In genomic region chr12:121799175-121799841, GRCh38 we compare ENCODE assay signal across 8 cellular contexts. TPM values are rescaled to one million over a fixed set of nuclear protein-coding genes. Genes with fewer than 3 reads are reported as not detected.
DNase-seq lines count a peak whose midpoint lies in the region; ATAC-seq and TF ChIP-seq lines count a peak whose summit lies in the region.

No MANE protein-coding gene starts in this region.

- no peaks in the 10 kb centered on the region for H3K9me3 ChIP-seq in OCI-LY7 (ENCODE audit: low read length)
- no peaks in the 10 kb centered on the region for H3K9me3 ChIP-seq in neural progenitor cell (ENCODE audit: low read depth)

- H3K79me2 ChIP-seq in KMS-11 (ENCODE audit: insufficient read depth, low read depth) (peaks cover 16% of the 10 kb centered on the region; the same call in 1 of the 2 replicates), OCI-LY7 (ENCODE audit: insufficient read depth, low read depth, low read length) (peaks cover 16% of the 10 kb centered on the region; the same call in 1 of the 2 replicates), neural progenitor cell (ENCODE audit: low read depth) (peaks cover 75% of the 10 kb centered on the region)

- H3K27ac ChIP-seq in KMS-11 (peak overlapping the region; percentile 100), OCI-LY7 (ENCODE audit: low read depth, low read length, poor library complexity, severe bottlenecking) (peak overlapping the region; percentile 74), neural progenitor cell (peak overlapping the region; percentile 96)

- peaks cover 18% of the 10 kb centered on the region for H3K27me3 Mint-ChIP-seq in neural progenitor cell (ENCODE audit: insufficient read depth, low read depth)

- peaks cover 44% of the 10 kb centered on the region for H3K4me1 Mint-ChIP-seq in neural progenitor cell

- ATAC-seq in activated naive CD4-positive, alpha-beta T cell treated with anti-CD3 and anti-CD28 coated beads, Interleukin-2, amount 50 U/mL, for 72 hours = peak in 1 of 2 donors; percentile 7
- ATAC-seq in HG03159 (IDR thresholded peaks at IDR 0.05; ENCODE audit: unreplicated experiment) (no peak), HG03175 (IDR thresholded peaks at IDR 0.05; ENCODE audit: unreplicated experiment) (no peak)

- intact Hi-C loops in OCI-LY7 (cut with micrococcal nuclease; ENCODE audit: unreplicated experiment) = no loop called here

- no peaks in the 10 kb centered on the region for H3K9me3 Mint-ChIP-seq in activated naive CD4-positive, alpha-beta T cell treated with anti-CD3 and anti-CD28 coated beads, Interleukin-2, amount 50 U/mL, for 72 hours
- H3K9me3 Mint-ChIP-seq in neural progenitor cell = no peaks in the 10 kb centered on the region

- no peaks in the 10 kb centered on the region for H3K9me2 ChIP-seq in OCI-LY7 (ENCODE audit: insufficient read depth, low read length)

- H3K4me1 ChIP-seq in KMS-11 (ENCODE audit: low read depth, poor library complexity, severe bottlenecking) = peaks cover 20% of the 10 kb centered on the region
- H3K4me1 ChIP-seq in OCI-LY7 (ENCODE audit: insufficient read depth, low read length, poor library complexity, severe bottlenecking) = peaks cover 55% of the 10 kb centered on the region
- H3K4me1 ChIP-seq in neural progenitor cell = peaks cover 25% of the 10 kb centered on the region

- H4K20me1 ChIP-seq in KMS-11 (ENCODE audit: insufficient read depth) = no peaks in the 10 kb centered on the region
- H4K20me1 ChIP-seq in OCI-LY7 (ENCODE audit: insufficient read depth, low read length) = no peaks in the 10 kb centered on the region
- H4K20me1 ChIP-seq in neural progenitor cell (ENCODE audit: low read depth) = peaks cover 58% of the 10 kb centered on the region

- peaks cover 87% of the 10 kb centered on the region for H3F3A ChIP-seq in neural progenitor cell (ENCODE audit: low read depth)

- peaks cover 37 to 38% of the 10 kb centered on the region in 2 donors for H3K36me3 Mint-ChIP-seq in activated naive CD4-positive, alpha-beta T cell treated with anti-CD3 and anti-CD28 coated beads, Interleukin-2, amount 50 U/mL, for 72 hours
- H3K36me3 Mint-ChIP-seq in neural progenitor cell = peaks cover 15% of the 10 kb centered on the region

- H3K27me3 ChIP-seq in KMS-11 (ENCODE audit: insufficient read depth, low read depth) (no peaks in the 10 kb centered on the region), neural progenitor cell (no peaks in the 10 kb centered on the region)

- peak overlapping the region; percentile 92 for H3K4me3 Mint-ChIP-seq in neural progenitor cell

- H3K9ac ChIP-seq in KMS-11 (peak overlapping the region; percentile 99; the same call in 1 of the 2 replicates), neural progenitor cell (no peak overlapping the region)

- H3K4me3 ChIP-seq in KMS-11 (IDR thresholded peaks at IDR 0.05; ENCODE audit: insufficient read depth, low read depth, low read length) = no peak overlapping the region
- peak overlapping the region; percentile 75 for H3K4me3 ChIP-seq in OCI-LY7 (ENCODE audit: low read depth, low read length, poor library complexity, severe bottlenecking)
- H3K4me3 ChIP-seq in neural progenitor cell = peak overlapping the region; percentile 84

- no peaks in the 10 kb centered on the region for H3K36me3 ChIP-seq in KMS-11 (ENCODE audit: insufficient read depth)
- peaks cover 9% of the 10 kb centered on the region; the same call in 1 of the 2 replicates for H3K36me3 ChIP-seq in OCI-LY7 (ENCODE audit: insufficient read depth, low read length)
- no peaks in the 10 kb centered on the region for H3K36me3 ChIP-seq in neural progenitor cell

- TF ChIP-seq CTCF in KMS-11 (conservative IDR thresholded peaks at IDR 0.05; ENCODE audit: low read depth, low read length) = no peak
- TF ChIP-seq CTCF in OCI-LY7 (conservative IDR thresholded peaks at IDR 0.05; ENCODE audit: low read length) = no peak
- TF ChIP-seq CTCF in neural progenitor cell (IDR thresholded peaks at IDR 0.05) = no peak

- H3K4me2 ChIP-seq in KMS-11 = peak overlapping the region; percentile 80
- H3K4me2 ChIP-seq in OCI-LY7 (ENCODE audit: low read length) = peak overlapping the region; percentile 99
- H3K4me2 ChIP-seq in neural progenitor cell = peak overlapping the region; percentile 99

- DNase-seq in DMS153 treated with DMSO at 0.1 percent for 48 hours (lab: John Stamatoyannopoulos, UW; ENCODE audit: unreplicated experiment) (peak; percentile 48), OCI-LY7 (ENCODE audit: low spot score) (peak; percentile 71), globus pallidus (ENCODE audit: low spot score) (peak; percentile 75), neural progenitor cell (ENCODE audit: low spot score) (peak; percentile 61)
- DNase-seq in activated naive CD4-positive, alpha-beta T cell treated with anti-CD3 and anti-CD28 coated beads, Interleukin-2, amount 50 U/mL, for 72 hours (ENCODE audit: low spot score in 2 of 2) = peak in 1 of 2 donors; percentile 42

- POLR2A ChIA-PET in OCI-LY7 (lab: Charles Lee) = no interaction called here

- H2AFZ ChIP-seq in KMS-11 (ENCODE audit: low read depth) = no peak overlapping the region
- no peak overlapping the region for H2AFZ ChIP-seq in OCI-LY7 (ENCODE audit: low read length)
- H2AFZ ChIP-seq in neural progenitor cell (replicated peaks) = no peak overlapping the region

- CTCF ChIA-PET in OCI-LY7 (lab: Charles Lee; ENCODE audit: unreplicated experiment) = no interaction called here

- no TSS peak for BruUV-seq in OCI-LY7 (replicated peaks; lab: Mats Ljungman, UMichigan)

- H3K27ac Mint-ChIP-seq in activated naive CD4-positive, alpha-beta T cell treated with anti-CD3 and anti-CD28 coated beads, Interleukin-2, amount 50 U/mL, for 72 hours = peak overlapping the region; percentile 66 to 86
- H3K27ac Mint-ChIP-seq in neural progenitor cell = peak overlapping the region; percentile 99

RNA-seq across cellular contexts. Expression of gene SETD1B, which starts 4.5 kb away (rescaled TPM):
- total RNA-seq in OCI-LY7 (2014; rRNA removed; shearing (Covaris generic)) = 3.3 and 4.7 TPM in 2 replicates
- 22.5 and 24.3 TPM in 2 replicates for total RNA-seq in OCI-LY7 (2022)
- 10 to 100 TPM; 13.8 to 16.7 TPM for total RNA-seq in activated naive CD4-positive, alpha-beta T cell treated with anti-CD3 and anti-CD28 coated beads, Interleukin-2, amount 50 U/mL, for 72 hours
- total RNA-seq in neural progenitor cell (ENCODE audit: low replicate concordance) = 1.8 and 4.4 TPM in 2 replicates

RNA-seq across cellular contexts. Expression of gene RHOF, which starts 5.8 kb away (rescaled TPM):
- 23.5 and 29.2 TPM in 2 replicates for total RNA-seq in OCI-LY7 (2014; rRNA removed; shearing (Covaris generic))
- total RNA-seq in OCI-LY7 (2022) (45.7 and 53.7 TPM in 2 replicates), neural progenitor cell (ENCODE audit: low replicate concordance) (20.1 and 30.8 TPM in 2 replicates)
- total RNA-seq in activated naive CD4-positive, alpha-beta T cell treated with anti-CD3 and anti-CD28 coated beads, Interleukin-2, amount 50 U/mL, for 72 hours = 10 to 100 TPM; 95.3 to 96.2 TPM

RNA-seq across cellular contexts. Expression of gene HPD, which starts 59.4 kb away (rescaled TPM):
- total RNA-seq in OCI-LY7 (2014; rRNA removed; shearing (Covaris generic)) = not detected in 2 replicates
- total RNA-seq in OCI-LY7 (2022) (not detected in 2 replicates), neural progenitor cell (ENCODE audit: low replicate concordance) (not detected in 2 replicates)
- under 1 TPM in 1 of 2 donors, not detected in 1; 0.16 TPM for total RNA-seq in activated naive CD4-positive, alpha-beta T cell treated with anti-CD3 and anti-CD28 coated beads, Interleukin-2, amount 50 U/mL, for 72 hours
